In genomic region chr1:113783254-113784103, GRCh38 we compare ENCODE assay signal across 8 cellular contexts. TPM values are rescaled to one million over a fixed set of nuclear protein-coding genes. Genes with fewer than 3 reads are reported as not detected.
A peak's percentile ranks its signal among the peaks of the same experiment; 100 is the strongest.
DNase-seq lines count a peak whose midpoint lies in the region; ATAC-seq and TF ChIP-seq lines count a peak whose summit lies in the region.

No MANE protein-coding gene starts in this region.

- ATAC-seq in GM18858 (IDR thresholded peaks at IDR 0.05; ENCODE audit: unreplicated experiment), result peak; percentile 52
- peak; percentile 65 for ATAC-seq in HG02610 (IDR thresholded peaks at IDR 0.05; ENCODE audit: unreplicated experiment)

- H3K4me3 ChIP-seq in testis, result no peak overlapping the region

- H3K36me3 ChIP-seq in testis (ENCODE audit: low read depth, missing control alignments), result no peaks in the 10 kb centered on the region

- H3K4me1 ChIP-seq in testis, result peaks cover 12% of the 10 kb centered on the region

- no peak for TF ChIP-seq POLR2A in testis (IDR thresholded peaks at IDR 0.05)

- H3K27me3 ChIP-seq in testis, result no peaks in the 10 kb centered on the region

- whole genome bisulfite sequencing in testis, 2 donors, result 47% methylated on average over 4 of the region's 4 CpGs

- DNase-seq in MV-4-11 (lab: John Stamatoyannopoulos, UW), result peak; percentile 96
- peak; percentile 15 for DNase-seq in activated T-helper 9 cell treated with anti-CD3 and anti-CD28 coated beads, Interleukin-2, amount 50 U/mL, for 16 hours (ENCODE audit: low read depth)
- DNase-seq in iris pigment epithelial cell (ENCODE audit: low read depth), result peak; percentile 51
- peak; percentile 56 for DNase-seq in testis
- no peak for DNase-seq in NCI-H510A treated with DMSO at 0.1 percent for 48 hours (lab: John Stamatoyannopoulos, UW)
- no peak for DNase-seq in NCI-H128 (lab: John Stamatoyannopoulos, UW; ENCODE audit: unreplicated experiment)

- no peaks in the 10 kb centered on the region for H3K9me3 ChIP-seq in testis

- H3K27ac ChIP-seq in testis, result no peak overlapping the region

- no peak for TF ChIP-seq CTCF in testis (IDR thresholded peaks at IDR 0.05)

- intact Hi-C loops in testis (cut with DNase I; ENCODE audit: low total_unique reads), result no loop called here

RNA-seq across cellular contexts. Expression of gene PHTF1, which starts 24.2 kb away (rescaled TPM):
- 10 to 100 TPM; 29.2 to 46.4 TPM for total RNA-seq in testis
- 61.7 TPM for polyA plus RNA-seq in testis (ENCODE audit: insufficient read depth, low read depth, low replicate concordance)

RNA-seq across cellular contexts. Expression of gene RSBN1, which starts 28.8 kb away (rescaled TPM):
- 10 to 100 TPM; 28.5 to 32.5 TPM for total RNA-seq in testis
- 27.5 TPM for polyA plus RNA-seq in testis (ENCODE audit: insufficient read depth, low read depth, low replicate concordance)

Comparison
In these comparisons a context has a peak if more than half of its experiments do, and no peak if none do; other contexts are left out.
1. DNase-seq: peak in MV-4-11 (single experiment), activated T-helper 9 cell treated with anti-CD3 and anti-CD28 coated beads, Interleukin-2, amount 50 U/mL, for 16 hours (single experiment), iris pigment epithelial cell (single experiment) and testis (single experiment); none in NCI-H510A treated with DMSO at 0.1 percent for 48 hours (single experiment) and NCI-H128 (single experiment).